In the genomic region with DNA sequence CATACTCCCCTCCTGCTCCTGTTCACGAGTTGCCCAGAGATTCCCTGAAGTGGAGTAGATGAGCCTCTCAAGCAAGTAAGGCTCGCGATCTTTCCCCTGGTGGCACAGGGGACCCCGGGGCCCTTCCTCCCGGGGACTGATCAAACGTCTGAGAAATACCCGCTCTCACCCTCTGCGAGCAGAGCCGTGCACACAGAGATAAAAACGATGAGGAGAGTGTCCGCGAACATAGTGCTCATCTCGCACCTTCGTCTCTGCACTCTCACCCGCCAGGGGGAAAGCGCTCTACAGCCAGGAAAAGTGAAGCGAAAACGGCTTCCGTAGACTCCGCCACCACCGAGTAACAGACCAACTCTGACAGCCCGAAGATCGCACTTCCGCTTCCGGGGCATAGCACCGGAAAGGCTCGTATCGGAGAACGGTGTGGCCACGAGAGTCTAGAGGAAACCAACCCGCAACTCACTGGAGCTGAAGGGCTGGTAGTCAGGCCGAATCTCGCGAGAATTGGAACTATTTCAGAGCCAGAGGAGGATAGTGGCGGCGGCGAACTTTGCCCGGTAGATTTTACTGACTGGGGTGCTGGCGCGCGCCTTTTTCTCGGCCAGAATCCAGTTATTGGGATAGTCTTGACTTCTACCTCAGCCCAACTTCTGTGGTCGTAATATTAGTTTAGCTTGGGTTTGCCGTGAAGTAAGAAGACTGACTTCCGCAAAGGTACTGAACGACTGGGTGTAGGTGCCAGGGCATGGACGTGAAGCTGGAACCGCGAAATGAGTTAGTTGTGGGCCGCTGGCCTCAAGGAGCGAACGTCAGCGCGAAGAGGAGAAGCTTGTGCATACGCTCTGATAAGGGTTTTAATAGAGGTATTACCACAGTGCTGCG, we compare ENCODE assay signal across 8 cellular contexts. TPM values are rescaled to one million over a fixed set of nuclear protein-coding genes. Genes with fewer than 3 reads are reported as not detected.
DNase-seq lines count a peak whose midpoint lies in the region; ATAC-seq and TF ChIP-seq lines count a peak whose summit lies in the region.

A gene with protein sequence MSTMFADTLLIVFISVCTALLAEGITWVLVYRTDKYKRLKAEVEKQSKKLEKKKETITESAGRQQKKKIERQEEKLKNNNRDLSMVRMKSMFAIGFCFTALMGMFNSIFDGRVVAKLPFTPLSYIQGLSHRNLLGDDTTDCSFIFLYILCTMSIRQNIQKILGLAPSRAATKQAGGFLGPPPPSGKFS (minus strand): TSS at position 356 of the 882 bp plus-strand sequence. CDS start 117 bp downstream, at position 239.

- TF ChIP-seq CTCF in natural killer cell (IDR thresholded peaks at IDR 0.05), result no peak

- peaks cover 50 to 54% of the 10 kb centered on the region in 2 donors for H3K4me1 Mint-ChIP-seq in natural killer cell

- peak; percentile 79 for TF ChIP-seq POLR2A in Raji (IDR thresholded peaks at IDR 0.05; ENCODE audit: insufficient read depth, low read depth, low read length)

- H3K9me3 Mint-ChIP-seq in natural killer cell, result no peaks in the 10 kb centered on the region

- peak; percentile 93 to 97 (median 97) for ATAC-seq in natural killer cell

- H3K36me3 Mint-ChIP-seq in natural killer cell, result peaks cover 9% of the 10 kb centered on the region

- intact Hi-C loops in natural killer cell (cut with micrococcal nuclease), result loop anchor here (1.0 to 2.0 kb wide), 4 partner anchors 59 to 146 kb away; a partner anchor contains a TSS

- DNase-seq in ELR (ENCODE audit: low read depth) (peak; percentile 100), H4 (ENCODE audit: low spot score) (peak; percentile 98), LoVo (ENCODE audit: low spot score) (peak; percentile 98), fibroblast of peridontal ligament (ENCODE audit: extremely low read depth) (peak; percentile 99), natural killer cell (peak; percentile 87)
- peak; percentile 89 for DNase-seq in activated T-helper 9 cell treated with anti-CD3 and anti-CD28 coated beads, Interleukin-2, amount 50 U/mL, for 16 hours (ENCODE audit: low read depth)
- peak; percentile 93 for DNase-seq in stimulated activated naive CD4-positive, alpha-beta T cell treated with Interleukin-2 at 50 U/mL for 16 hours (lab: John Stamatoyannopoulos, UW)

- H3K27me3 Mint-ChIP-seq in natural killer cell (ENCODE audit: low read depth in 2 of 2), result no peaks in the 10 kb centered on the region

- peak within 1 kb of the TSS; percentile 98 for H3K4me3 Mint-ChIP-seq in natural killer cell

- peak within 1 kb of the TSS; percentile 95 to 98 for H3K27ac Mint-ChIP-seq in natural killer cell

RNA-seq across cellular contexts. Expression of the gene that starts here (rescaled TPM):
- 139 and 158 TPM in 2 replicates for total RNA-seq in H4 (2014; rRNA removed; shearing (Covaris generic))
- total RNA-seq in natural killer cell, result 10 to 100 TPM; 45.4 to 52.6 (median 47.6) TPM

Comparison
In these comparisons a context has a peak if more than half of its experiments do, and no peak if none do; other contexts are left out.
1. Peak in every context shown above with its lines: DNase-seq and ATAC-seq.